In the genomic region with DNA sequence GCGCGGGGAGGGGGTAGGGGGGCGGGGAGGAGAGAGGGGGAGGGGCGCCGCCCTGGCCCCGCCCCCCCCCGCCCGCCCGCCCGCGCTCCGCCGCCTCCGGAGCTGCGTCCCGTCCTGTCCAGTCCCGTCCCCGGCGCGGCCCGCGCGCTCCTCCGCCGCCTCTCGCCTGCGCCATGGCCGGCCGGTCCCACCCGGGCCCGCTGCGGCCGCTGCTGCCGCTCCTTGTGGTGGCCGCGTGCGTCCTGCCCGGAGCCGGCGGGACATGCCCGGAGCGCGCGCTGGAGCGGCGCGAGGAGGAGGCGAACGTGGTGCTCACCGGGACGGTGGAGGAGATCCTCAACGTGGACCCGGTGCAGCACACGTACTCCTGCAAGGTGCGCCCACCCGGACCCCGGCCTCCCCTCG, we compare ENCODE assay signal across 8 cellular contexts. TPM values are rescaled to one million over a fixed set of nuclear protein-coding genes. Genes with fewer than 3 reads are reported as not detected.
A peak's percentile ranks its signal among the peaks of the same experiment; 100 is the strongest.
DNase-seq lines count a peak whose midpoint lies in the region; ATAC-seq, FAIRE-seq and TF ChIP-seq lines count a peak whose summit lies in the region.

AGRN (plus strand) TSS at position 121 of the 405 bp plus-strand sequence; CDS start at position 174, 53 bp downstream.

- H3K27me3 ChIP-seq in HepG2 (ENCODE audit: control insufficient read depth in 1 of 2, insufficient read depth in 2 of 2, low read length in 2 of 2) (no peaks in the 10 kb centered on the region), suprapubic skin (no peaks in the 10 kb centered on the region)

- intact Hi-C loops in HepG2 (cut with micrococcal nuclease; ENCODE audit: unreplicated experiment), result no loop called here

- H3K4me3 ChIP-seq in GM12864 (ENCODE audit: low read depth, low read length) (peak within 1 kb of the TSS; percentile 66), cardiac fibroblast (replicated peaks in 1 of 2; ENCODE audit: low read depth in 2 of 2, low read length in 2 of 2) (peak within 1 kb of the TSS; percentile 39 to 63), HepG2 (replicated peaks in 1 of 3; ENCODE audit: insufficient read depth in 1 of 3, low read depth in 2 of 3, low read length in 3 of 3) (peak within 1 kb of the TSS; percentile 66 to 83 (median 79)), suprapubic skin (peak within 1 kb of the TSS; percentile 75)

- in situ Hi-C loops in HepG2 (cut with HindIII; ENCODE audit: extremely low pct_ligation_motif_present, low pct_unique_long_range_greater_than_20kb), result loop anchor here (5.0 kb wide), 1 partner anchor 37 kb away; no protein-coding TSS in a partner anchor

- peaks cover 4 to 10% of the 10 kb centered on the region in 2 experiments; a peak in 2 of 5 replicates for H3K36me3 ChIP-seq in HepG2 (replicated peaks in 1 of 2; ENCODE audit: control insufficient read depth in 1 of 2, insufficient read depth in 2 of 2, low read length in 2 of 2)
- no peaks in the 10 kb centered on the region for H3K36me3 ChIP-seq in suprapubic skin

- H4K20me1 ChIP-seq in HepG2 (ENCODE audit: insufficient read depth, low read length), result peaks cover 31% of the 10 kb centered on the region; the same call in 1 of the 2 replicates

- FAIRE-seq in HepG2 (lab: Jason Lieb, UNC), result no peak

- DNase-seq in GM12864 (ENCODE audit: low read depth) (no peak), LoVo (ENCODE audit: low spot score) (peak; percentile 54), cardiac fibroblast (ENCODE audit: low read depth in 2 of 2) (no peak), HepG2 (ENCODE audit: low spot score) (no peak), suprapubic skin (ENCODE audit: low spot score in 2 of 2) (no peak), NCI-H146 treated with DMSO at 0.1 percent for 48 hours (lab: John Stamatoyannopoulos, UW; ENCODE audit: unreplicated experiment) (no peak)
- no peak for DNase-seq in activated CD4-positive, CD25-positive, alpha-beta regulatory T cell (lab: John Stamatoyannopoulos, UW)

- 0 out of 2 replicates have a peak, but pooled peaks have one; percentile 39 for TF ChIP-seq RAD21 in HepG2 (CRISPR knock-in tag; IDR thresholded peaks at IDR 0.05)

- peak within 1 kb of the TSS; percentile 90 for H3K4me2 ChIP-seq in HepG2 (ENCODE audit: low read depth, low read length)

- H2AFZ ChIP-seq in HepG2 (ENCODE audit: low read length), result no peak within 1 kb of the TSS

- H3K4me1 ChIP-seq in HepG2 (ENCODE audit: insufficient read depth, low read length) (peaks cover 82% of the 10 kb centered on the region), suprapubic skin (peaks cover 49% of the 10 kb centered on the region)

- TF ChIP-seq EP300 in HepG2 (IDR thresholded peaks at IDR 0.05; ENCODE audit: low read depth in 2 of 2, low read length in 2 of 2), result no peak
- no peak for TF ChIP-seq EP300 in HepG2 (CRISPR knock-in tag; IDR thresholded peaks at IDR 0.05; ENCODE audit: borderline replicate concordance)
- TF ChIP-seq EP300 in suprapubic skin (IDR thresholded peaks at IDR 0.05), result no peak

- peak within 1 kb of the TSS; percentile 74 for H3K27ac ChIP-seq in HepG2 (ENCODE audit: extremely low read length, insufficient read depth, low read length)
- peak within 1 kb of the TSS; percentile 90 for H3K27ac ChIP-seq in suprapubic skin

- no peak for TF ChIP-seq POLR2A in HepG2 (IDR thresholded peaks at IDR 0.05; ENCODE audit: insufficient read depth in 1 of 2, low read depth in 2 of 2, low read length in 2 of 2)
- no peak for TF ChIP-seq POLR2A in suprapubic skin (IDR thresholded peaks at IDR 0.05)

- WGBS in HepG2 (ENCODE audit: low lambda C conversion rate), result 0% methylated on average over 2 of the region's 58 CpGs
- WGBS in suprapubic skin, result 0% methylated on average over 1 of the region's 58 CpGs

- TF ChIP-seq CTCF in GM12864 (IDR thresholded peaks at IDR 0.05; ENCODE audit: low read depth, low read length, missing control alignments) (no peak), cardiac fibroblast (IDR thresholded peaks at IDR 0.05; ENCODE audit: low read depth, low read length) (no peak), HepG2 (CRISPR knock-in tag; IDR thresholded peaks at IDR 0.05) (no peak), suprapubic skin (IDR thresholded peaks at IDR 0.05) (no peak)

- POLR2A ChIA-PET in HepG2 (lab: Yijun Ruan, JAX), result interaction anchor here (1.3 to 5.9 kb wide), 4 partner anchors 14 to 218 kb away, joined by 4 to 61 read pairs (median 8); no protein-coding TSS in a partner anchor

- CTCF ChIA-PET in HepG2 (lab: Yijun Ruan, JAX; ENCODE audit: low intra/inter-chr PET ratio, low total read pairs), result interaction anchor here (1.5 kb wide), 1 partner anchor 44 kb away, joined by 8 read pairs; no protein-coding TSS in a partner anchor

- peak; percentile 22 for ATAC-seq in GM21737 (IDR thresholded peaks at IDR 0.05; ENCODE audit: unreplicated experiment)
- ATAC-seq in HepG2, result peak; percentile 54

- H3K9me3 ChIP-seq in HepG2 (ENCODE audit: low read length), result no peaks in the 10 kb centered on the region
- H3K9me3 ChIP-seq in suprapubic skin, result no peaks in the 10 kb centered on the region

- BruUV-seq in HepG2 (replicated peaks; lab: Mats Ljungman, UMichigan), result no TSS peak

- H3K9ac ChIP-seq in HepG2 (ENCODE audit: insufficient read depth, low read depth, low read length), result peak within 1 kb of the TSS; percentile 78

- H3K79me2 ChIP-seq in HepG2 (ENCODE audit: insufficient read depth, low read length), result peaks cover 23% of the 10 kb centered on the region

TF ChIP-seq in HepG2, 621 proteins besides CTCF, POLR2A, EP300 and RAD21 (continues in another document):
- TF ChIP-seq, protein P1, sequence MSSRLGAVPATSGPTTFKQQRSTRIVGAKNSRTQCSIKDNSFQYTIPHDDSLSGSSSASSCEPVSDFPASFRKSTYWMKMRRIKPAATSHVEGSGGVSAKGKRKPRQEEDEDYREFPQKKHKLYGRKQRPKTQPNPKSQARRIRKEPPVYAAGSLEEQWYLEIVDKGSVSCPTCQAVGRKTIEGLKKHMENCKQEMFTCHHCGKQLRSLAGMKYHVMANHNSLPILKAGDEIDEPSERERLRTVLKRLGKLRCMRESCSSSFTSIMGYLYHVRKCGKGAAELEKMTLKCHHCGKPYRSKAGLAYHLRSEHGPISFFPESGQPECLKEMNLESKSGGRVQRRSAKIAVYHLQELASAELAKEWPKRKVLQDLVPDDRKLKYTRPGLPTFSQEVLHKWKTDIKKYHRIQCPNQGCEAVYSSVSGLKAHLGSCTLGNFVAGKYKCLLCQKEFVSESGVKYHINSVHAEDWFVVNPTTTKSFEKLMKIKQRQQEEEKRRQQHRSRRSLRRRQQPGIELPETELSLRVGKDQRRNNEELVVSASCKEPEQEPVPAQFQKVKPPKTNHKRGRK (CRISPR knock-in tag; IDR thresholded peaks at IDR 0.05), result no peak
- TF ChIP-seq ARID4A (CRISPR knock-in tag; IDR thresholded peaks at IDR 0.05; ENCODE audit: borderline replicate concordance) (peak; percentile 33; the same call in 1 of the 2 replicates), SPEN (CRISPR knock-in tag; IDR thresholded peaks at IDR 0.05; ENCODE audit: low read depth) (peak; percentile 20; the same call in 1 of the 2 replicates)

RNA-seq across cellular contexts. Expression of gene AGRN, which starts in this region (rescaled TPM):
- total RNA-seq in HepG2 (2016; rRNA removed; fragmentation: Illumina TruSeq; extraction: Trizol) (7.3 and 29.8 TPM in 2 replicates), suprapubic skin (10 to 100 TPM; 50.6 to 84.8 (median 71.1) TPM)
- total RNA-seq in HepG2 (2016; cell fraction: cytosol; rRNA removed; fragmentation: Illumina TruSeq; extraction: Trizol; ENCODE audit: low read depth), result 2.7 and 2.9 TPM in 2 replicates
- 5.9 and 28.3 TPM in 2 replicates for total RNA-seq in HepG2 (2016; cell fraction: insoluble cytoplasmic fraction; rRNA removed; fragmentation: Illumina TruSeq; extraction: Trizol)
- total RNA-seq in HepG2 (2016; cell fraction: membrane; rRNA removed; fragmentation: Illumina TruSeq; extraction: Trizol), result 4.9 and 5.0 TPM in 2 replicates
- 36.4 and 50.3 TPM in 2 replicates for total RNA-seq in HepG2 (2016; cell fraction: nucleus; rRNA removed; fragmentation: Illumina TruSeq; extraction: Trizol)
- polyA plus RNA-seq in HepG2 (2011; rRNA removed), result 65.2 and 82.7 TPM in 2 replicates
- polyA plus RNA-seq in HepG2 (2011; cell fraction: cytosol; rRNA removed), result 37.7 and 58.0 TPM in 2 replicates
- 667 and 906 TPM in 2 replicates for polyA plus RNA-seq in HepG2 (2011; cell fraction: nucleus; rRNA removed)
- 77.8 and 101 TPM in 2 replicates for polyA plus RNA-seq in HepG2 (2012)
- polyA plus RNA-seq in HepG2 (2016; cell fraction: cytosol; fragmentation: Illumina TruSeq; extraction: Trizol; ENCODE audit: low read depth), result 1.4 and 1.5 TPM in 2 replicates
- 10.7 and 15.5 TPM in 2 replicates for polyA plus RNA-seq in HepG2 (2016; cell fraction: insoluble cytoplasmic fraction; fragmentation: Illumina TruSeq; extraction: Trizol; ENCODE audit: low read depth)
- polyA plus RNA-seq in HepG2 (2016; cell fraction: membrane; fragmentation: Illumina TruSeq; extraction: Trizol; ENCODE audit: low read depth), result 3.2 and 3.6 TPM in 2 replicates
- polyA plus RNA-seq in HepG2 (2016; cell fraction: nucleus; fragmentation: Illumina TruSeq; extraction: Trizol; ENCODE audit: insufficient read depth, low read depth), result 125 and 134 TPM in 2 replicates
- 23.8 and 86.8 TPM in 2 replicates for polyA minus RNA-seq in HepG2 (2011; rRNA and poly(A)+ RNA removed; ENCODE audit: low replicate concordance)
- 41.3 and 50.7 TPM in 2 replicates for polyA minus RNA-seq in HepG2 (2011; cell fraction: cytosol; rRNA and poly(A)+ RNA removed)
- polyA minus RNA-seq in HepG2 (2011; cell fraction: nucleus; rRNA and poly(A)+ RNA removed), result 80.3 and 86.4 TPM in 2 replicates
